In the genomic region with DNA sequence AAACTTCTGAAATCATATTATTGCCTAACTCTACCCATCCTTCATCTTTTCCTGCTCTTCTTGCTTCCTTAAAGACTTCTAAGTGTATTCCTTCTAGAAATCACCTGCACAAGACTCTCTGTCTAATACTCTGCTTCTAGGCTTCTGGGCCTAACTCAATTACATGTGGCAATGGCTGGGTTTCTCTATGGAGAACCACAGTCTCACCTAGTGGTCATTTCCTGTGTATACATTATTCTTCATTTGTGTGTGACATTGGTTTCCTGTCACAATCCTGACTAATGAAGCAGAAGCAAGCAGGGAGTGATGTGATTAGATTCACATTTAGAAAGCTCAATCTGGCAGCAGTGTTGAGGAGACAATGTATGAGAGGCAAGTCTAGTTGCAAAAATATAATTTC, we compare ENCODE assay signal across 11 cellular contexts. TPM values are rescaled to one million over a fixed set of nuclear protein-coding genes. Genes with fewer than 3 reads are reported as not detected.
DNase-seq lines count a peak whose midpoint lies in the region; ATAC-seq and TF ChIP-seq lines count a peak whose summit lies in the region.
"Had no signal": no experiment of that assay in that cellular context is flagged by ENCODE, and none has a peak within 500 bp of the region (broad histone marks: within the 10 kb centered on the region; RNA-seq: fewer than 3 reads in every experiment).

No MANE protein-coding gene starts in this region.

- BruUV-seq in mammary epithelial cell (replicated peaks; lab: Mats Ljungman, UMichigan) = no TSS peak

- H3K4me2 ChIP-seq in mammary epithelial cell (ENCODE audit: insufficient read depth, low read depth, low read length) (no peak overlapping the region), smooth muscle cell (no peak overlapping the region)

- CTCF ChIA-PET in activated naive CD4-positive, alpha-beta T cell treated with anti-CD3 and anti-CD28 coated beads for 36 hours (lab: Charles Lee) = interaction anchor here (1.1 to 1.4 kb wide), 3 partner anchors 17 to 373 kb away, joined by 3 to 6 read pairs (median 3); a partner anchor contains a TSS
- CTCF ChIA-PET in mammary epithelial cell (lab: Charles Lee; ENCODE audit: low non-redundant PET) = interaction anchor here (0.9 kb wide), 1 partner anchor 17 kb away, joined by 6 read pairs; a partner anchor contains a TSS

- H3K4me3 ChIP-seq in mammary epithelial cell (replicated peaks in 1 of 3; ENCODE audit: insufficient read depth in 1 of 3, low read depth in 2 of 3, low read length in 3 of 3) (no peak overlapping the region), smooth muscle cell (no peak overlapping the region)
- H3K4me3 ChIP-seq: thoracic aorta had no signal

- peak overlapping the region; percentile 77 for H3K27ac ChIP-seq in mammary epithelial cell (ENCODE audit: insufficient read depth, low read depth, low read length)
- no peak overlapping the region for H3K27ac ChIP-seq in smooth muscle cell (ENCODE audit: low read depth)
- H3K27ac ChIP-seq: thoracic aorta, VCaP had no signal

- no peaks in the 10 kb centered on the region for H3K36me3 ChIP-seq in mammary epithelial cell (ENCODE audit: insufficient read depth, low read length)
- H3K36me3 ChIP-seq in smooth muscle cell (ENCODE audit: low read depth) = no peaks in the 10 kb centered on the region
- H3K36me3 ChIP-seq: thoracic aorta had no signal

- H2AFZ ChIP-seq in mammary epithelial cell (ENCODE audit: low read depth, low read length) (peak overlapping the region; percentile 11), smooth muscle cell (ENCODE audit: low read depth) (no peak overlapping the region)

- peaks cover 2% of the 10 kb centered on the region for H3K27me3 Mint-ChIP-seq in activated naive CD4-positive, alpha-beta T cell treated with anti-CD3 and anti-CD28 coated beads for 36 hours (ENCODE audit: low read depth)

- ATAC-seq in activated naive CD4-positive, alpha-beta T cell treated with anti-CD3 and anti-CD28 coated beads, Interleukin-2, amount 50 U/mL, for 72 hours = peak; percentile 45 to 63
- peak; percentile 73 for ATAC-seq in HG03342 (IDR thresholded peaks at IDR 0.05; ENCODE audit: unreplicated experiment)
- no peak for ATAC-seq in left ventricle myocardium superior
- ATAC-seq: effector memory CD8-positive, alpha-beta T cell had no signal

- H4K20me1 ChIP-seq in mammary epithelial cell (ENCODE audit: insufficient read depth, low read length) = no peaks in the 10 kb centered on the region
- H4K20me1 ChIP-seq in smooth muscle cell (ENCODE audit: low read depth) = no peaks in the 10 kb centered on the region

- peaks cover 5 to 10% of the 10 kb centered on the region in 2 donors for H3K36me3 Mint-ChIP-seq in activated naive CD4-positive, alpha-beta T cell treated with anti-CD3 and anti-CD28 coated beads, Interleukin-2, amount 50 U/mL, for 72 hours
- no peaks in the 10 kb centered on the region for H3K36me3 Mint-ChIP-seq in activated naive CD4-positive, alpha-beta T cell treated with anti-CD3 and anti-CD28 coated beads for 36 hours (ENCODE audit: low read depth)

- DNase-seq in activated naive CD4-positive, alpha-beta T cell treated with anti-CD3 and anti-CD28 coated beads, Interleukin-2, amount 50 U/mL, for 72 hours (ENCODE audit: low spot score in 2 of 2) = no peak
- no peak for DNase-seq in activated naive CD4-positive, alpha-beta T cell treated with anti-CD3 and anti-CD28 coated beads for 36 hours
- DNase-seq in mammary epithelial cell = peak; percentile 78
- no peak for DNase-seq in smooth muscle cell (lab: John Stamatoyannopoulos, UW; ENCODE audit: unreplicated experiment)
- DNase-seq in ecto neural progenitor cell (ENCODE audit: low spot score) = no peak
- DNase-seq in left ventricle myocardium superior = no peak
- DNase-seq in NCI-H2029 (lab: John Stamatoyannopoulos, UW) = no peak
- DNase-seq: effector memory CD8-positive, alpha-beta T cell had no signal

- H3K9ac ChIP-seq in mammary epithelial cell (ENCODE audit: insufficient read depth, low read length) (no peak overlapping the region), smooth muscle cell (ENCODE audit: low read depth) (no peak overlapping the region)

- no peak overlapping the region for H3K27ac Mint-ChIP-seq in activated naive CD4-positive, alpha-beta T cell treated with anti-CD3 and anti-CD28 coated beads, Interleukin-2, amount 50 U/mL, for 72 hours
- H3K27ac Mint-ChIP-seq in activated naive CD4-positive, alpha-beta T cell treated with anti-CD3 and anti-CD28 coated beads for 36 hours = no peak overlapping the region
- H3K27ac Mint-ChIP-seq: effector memory CD8-positive, alpha-beta T cell had no signal

- in situ Hi-C loops in mammary epithelial cell (cut with MboI; ENCODE audit: low sequenced_read_pairs in 2 of 2) = no loop called here

- H3K27me3 ChIP-seq in mammary epithelial cell (ENCODE audit: insufficient read depth, low read length) (no peaks in the 10 kb centered on the region), smooth muscle cell (ENCODE audit: low read depth) (no peaks in the 10 kb centered on the region)

- dilution Hi-C loops in mammary epithelial cell (cut with HindIII; ENCODE audit: low sequenced_read_pairs) = no loop called here

- peaks cover 3% of the 10 kb centered on the region for H3K4me1 Mint-ChIP-seq in activated naive CD4-positive, alpha-beta T cell treated with anti-CD3 and anti-CD28 coated beads for 36 hours (ENCODE audit: low read depth)

- H3K79me2 ChIP-seq in mammary epithelial cell (ENCODE audit: insufficient read depth, low read length) (no peaks in the 10 kb centered on the region), smooth muscle cell (ENCODE audit: low read depth) (no peaks in the 10 kb centered on the region)

- H3K9me3 ChIP-seq in mammary epithelial cell (replicated peaks; ENCODE audit: insufficient read depth, low read length) = peaks cover 2% of the 10 kb centered on the region
- H3K9me3 ChIP-seq in smooth muscle cell (replicated peaks; ENCODE audit: low read depth) = no peaks in the 10 kb centered on the region
- H3K9me3 ChIP-seq: thoracic aorta had no signal

- H3K4me3 Mint-ChIP-seq in activated naive CD4-positive, alpha-beta T cell treated with anti-CD3 and anti-CD28 coated beads for 36 hours = no peak overlapping the region
- H3K4me3 Mint-ChIP-seq: effector memory CD8-positive, alpha-beta T cell had no signal

- TF ChIP-seq CTCF in mammary epithelial cell (conservative IDR thresholded peaks at IDR 0.05 in 1 of 2, IDR thresholded peaks at IDR 0.05 in 1 of 2; ENCODE audit: extremely low read depth in 1 of 2, insufficient read depth in 1 of 2, low read depth in 1 of 2, low read length in 2 of 2) (peak; percentile 26 to 43), smooth muscle cell (IDR thresholded peaks at IDR 0.05; ENCODE audit: borderline replicate concordance, insufficient read depth, poor library complexity, severe bottlenecking) (peak; percentile 21)

- peaks cover 33% of the 10 kb centered on the region for H3K4me1 ChIP-seq in mammary epithelial cell (ENCODE audit: insufficient read depth, low read length)
- H3K4me1 ChIP-seq in smooth muscle cell (ENCODE audit: low read depth) = no peaks in the 10 kb centered on the region

- intact Hi-C loops in activated naive CD4-positive, alpha-beta T cell treated with anti-CD3 and anti-CD28 coated beads for 36 hours (cut with micrococcal nuclease) = no loop called here
- intact Hi-C loops in mammary epithelial cell (cut with micrococcal nuclease) (loop anchor here (1.0 to 5.0 kb wide), 4 partner anchors 45 to 322 kb away; no protein-coding TSS in a partner anchor), left ventricle myocardium superior (cut with micrococcal nuclease) (no loop called here)

- H3F3A ChIP-seq in smooth muscle cell (ENCODE audit: low read depth) = no peaks in the 10 kb centered on the region

- H3K9me3 Mint-ChIP-seq in activated naive CD4-positive, alpha-beta T cell treated with anti-CD3 and anti-CD28 coated beads, Interleukin-2, amount 50 U/mL, for 72 hours = peaks cover 0 to 8% of the 10 kb centered on the region in 2 donors
- peaks cover 5% of the 10 kb centered on the region for H3K9me3 Mint-ChIP-seq in activated naive CD4-positive, alpha-beta T cell treated with anti-CD3 and anti-CD28 coated beads for 36 hours
- H3K9me3 Mint-ChIP-seq: effector memory CD8-positive, alpha-beta T cell had no signal

RNA-seq across cellular contexts. Expression of a gene that starts 16.9 kb away (rescaled TPM):
- 10 to 100 TPM in 1 of 2 donors, 1 to 10 TPM in 1; 1.4 to 11.4 TPM for total RNA-seq in activated naive CD4-positive, alpha-beta T cell treated with anti-CD3 and anti-CD28 coated beads, Interleukin-2, amount 50 U/mL, for 72 hours
- total RNA-seq in activated naive CD4-positive, alpha-beta T cell treated with anti-CD3 and anti-CD28 coated beads for 36 hours = under 1 TPM; 0.88 to 0.96 TPM
- total RNA-seq in mammary epithelial cell = 10 to 100 TPM; 12.3 to 78.7 TPM
- 8.6 TPM for polyA plus RNA-seq in mammary epithelial cell
- polyA minus RNA-seq in mammary epithelial cell = 33.0 TPM
- 25.5 and 30.5 TPM in 2 replicates for total RNA-seq in smooth muscle cell
- polyA plus RNA-seq in smooth muscle cell = 3.8 and 6.2 TPM in 2 replicates
- 1.4 TPM for total RNA-seq in left ventricle myocardium superior

RNA-seq across cellular contexts. Expression of a gene that starts 48.8 kb away (rescaled TPM):
- total RNA-seq in activated naive CD4-positive, alpha-beta T cell treated with anti-CD3 and anti-CD28 coated beads, Interleukin-2, amount 50 U/mL, for 72 hours = not detected
- total RNA-seq in activated naive CD4-positive, alpha-beta T cell treated with anti-CD3 and anti-CD28 coated beads for 36 hours = not detected
- 1 to 10 TPM in 1 of 2 donors, under 1 TPM in 1; 0.33 to 1.3 TPM for total RNA-seq in mammary epithelial cell
- 0.08 TPM for polyA plus RNA-seq in mammary epithelial cell
- polyA minus RNA-seq in mammary epithelial cell = not detected
- total RNA-seq in smooth muscle cell = 0.13 and 0.45 TPM in 2 replicates
- polyA plus RNA-seq in smooth muscle cell = 0.40 TPM in 1 of 2 replicates, not detected in the other
- total RNA-seq in left ventricle myocardium superior = not detected
- total RNA-seq: thoracic aorta had no signal
